In genomic region chr6:110873981-110874879, GRCh38 we compare ENCODE assay signal across 1 cellular context.
TF ChIP-seq lines count a peak whose summit lies in the region.

Gene AMD1, plus strand, starts transcription at chr6:110874785. Its CDS starts 321 bp downstream, at chr6:110875106.

TF ChIP-seq in GM23338, 12 proteins besides CTCF, POLR2A, EP300 and RAD21 (continued from another document):
- peak; percentile 71; the same call in 1 of the 2 replicates for TF ChIP-seq ZNF114 (CRISPR knock-in tag; IDR thresholded peaks at IDR 0.05)
- no peak for TF ChIP-seq JUNB (IDR thresholded peaks at IDR 0.05; ENCODE audit: unreplicated experiment)
- no peak for TF ChIP-seq EZH2phosphoT487 (IDR thresholded peaks at IDR 0.05; ENCODE audit: unreplicated experiment)
- TF ChIP-seq, protein P1, sequence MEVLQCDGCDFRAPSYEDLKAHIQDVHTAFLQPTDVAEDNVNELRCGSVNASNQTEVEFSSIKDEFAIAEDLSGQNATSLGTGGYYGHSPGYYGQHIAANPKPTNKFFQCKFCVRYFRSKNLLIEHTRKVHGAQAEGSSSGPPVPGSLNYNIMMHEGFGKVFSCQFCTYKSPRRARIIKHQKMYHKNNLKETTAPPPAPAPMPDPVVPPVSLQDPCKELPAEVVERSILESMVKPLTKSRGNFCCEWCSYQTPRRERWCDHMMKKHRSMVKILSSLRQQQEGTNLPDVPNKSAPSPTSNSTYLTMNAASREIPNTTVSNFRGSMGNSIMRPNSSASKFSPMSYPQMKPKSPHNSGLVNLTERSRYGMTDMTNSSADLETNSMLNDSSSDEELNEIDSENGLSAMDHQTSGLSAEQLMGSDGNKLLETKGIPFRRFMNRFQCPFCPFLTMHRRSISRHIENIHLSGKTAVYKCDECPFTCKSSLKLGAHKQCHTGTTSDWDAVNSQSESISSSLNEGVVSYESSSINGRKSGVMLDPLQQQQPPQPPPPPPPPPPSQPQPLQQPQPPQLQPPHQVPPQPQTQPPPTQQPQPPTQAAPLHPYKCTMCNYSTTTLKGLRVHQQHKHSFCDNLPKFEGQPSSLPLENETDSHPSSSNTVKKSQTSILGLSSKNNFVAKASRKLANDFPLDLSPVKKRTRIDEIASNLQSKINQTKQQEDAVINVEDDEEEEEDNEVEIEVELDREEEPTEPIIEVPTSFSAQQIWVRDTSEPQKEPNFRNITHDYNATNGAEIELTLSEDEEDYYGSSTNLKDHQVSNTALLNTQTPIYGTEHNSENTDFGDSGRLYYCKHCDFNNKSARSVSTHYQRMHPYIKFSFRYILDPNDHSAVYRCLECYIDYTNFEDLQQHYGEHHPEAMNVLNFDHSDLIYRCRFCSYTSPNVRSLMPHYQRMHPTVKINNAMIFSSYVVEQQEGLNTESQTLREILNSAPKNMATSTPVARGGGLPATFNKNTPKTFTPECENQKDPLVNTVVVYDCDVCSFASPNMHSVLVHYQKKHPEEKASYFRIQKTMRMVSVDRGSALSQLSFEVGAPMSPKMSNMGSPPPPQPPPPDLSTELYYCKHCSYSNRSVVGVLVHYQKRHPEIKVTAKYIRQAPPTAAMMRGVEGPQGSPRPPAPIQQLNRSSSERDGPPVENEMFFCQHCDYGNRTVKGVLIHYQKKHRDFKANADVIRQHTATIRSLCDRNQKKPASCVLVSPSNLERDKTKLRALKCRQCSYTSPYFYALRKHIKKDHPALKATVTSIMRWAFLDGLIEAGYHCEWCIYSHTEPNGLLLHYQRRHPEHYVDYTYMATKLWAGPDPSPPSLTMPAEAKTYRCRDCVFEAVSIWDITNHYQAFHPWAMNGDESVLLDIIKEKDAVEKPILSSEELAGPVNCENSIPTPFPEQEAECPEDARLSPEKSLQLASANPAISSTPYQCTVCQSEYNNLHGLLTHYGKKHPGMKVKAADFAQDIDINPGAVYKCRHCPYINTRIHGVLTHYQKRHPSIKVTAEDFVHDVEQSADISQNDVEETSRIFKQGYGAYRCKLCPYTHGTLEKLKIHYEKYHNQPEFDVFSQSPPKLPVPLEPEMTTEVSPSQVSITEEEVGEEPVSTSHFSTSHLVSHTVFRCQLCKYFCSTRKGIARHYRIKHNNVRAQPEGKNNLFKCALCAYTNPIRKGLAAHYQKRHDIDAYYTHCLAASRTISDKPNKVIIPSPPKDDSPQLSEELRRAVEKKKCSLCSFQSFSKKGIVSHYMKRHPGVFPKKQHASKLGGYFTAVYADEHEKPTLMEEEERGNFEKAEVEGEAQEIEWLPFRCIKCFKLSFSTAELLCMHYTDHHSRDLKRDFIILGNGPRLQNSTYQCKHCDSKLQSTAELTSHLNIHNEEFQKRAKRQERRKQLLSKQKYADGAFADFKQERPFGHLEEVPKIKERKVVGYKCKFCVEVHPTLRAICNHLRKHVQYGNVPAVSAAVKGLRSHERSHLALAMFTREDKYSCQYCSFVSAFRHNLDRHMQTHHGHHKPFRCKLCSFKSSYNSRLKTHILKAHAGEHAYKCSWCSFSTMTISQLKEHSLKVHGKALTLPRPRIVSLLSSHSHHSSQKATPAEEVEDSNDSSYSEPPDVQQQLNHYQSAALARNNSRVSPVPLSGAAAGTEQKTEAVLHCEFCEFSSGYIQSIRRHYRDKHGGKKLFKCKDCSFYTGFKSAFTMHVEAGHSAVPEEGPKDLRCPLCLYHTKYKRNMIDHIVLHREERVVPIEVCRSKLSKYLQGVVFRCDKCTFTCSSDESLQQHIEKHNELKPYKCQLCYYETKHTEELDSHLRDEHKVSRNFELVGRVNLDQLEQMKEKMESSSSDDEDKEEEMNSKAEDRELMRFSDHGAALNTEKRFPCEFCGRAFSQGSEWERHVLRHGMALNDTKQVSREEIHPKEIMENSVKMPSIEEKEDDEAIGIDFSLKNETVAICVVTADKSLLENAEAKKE (CRISPR knock-in tag; IDR thresholded peaks at IDR 0.05) = no peak
- peak; percentile 96 for TF ChIP-seq CREB1 (CRISPR knock-in tag; IDR thresholded peaks at IDR 0.05; ENCODE audit: low read depth)
- TF ChIP-seq EZH2 (IDR thresholded peaks at IDR 0.05; ENCODE audit: low read depth, unreplicated experiment) = no peak
- TF ChIP-seq, protein P2, sequence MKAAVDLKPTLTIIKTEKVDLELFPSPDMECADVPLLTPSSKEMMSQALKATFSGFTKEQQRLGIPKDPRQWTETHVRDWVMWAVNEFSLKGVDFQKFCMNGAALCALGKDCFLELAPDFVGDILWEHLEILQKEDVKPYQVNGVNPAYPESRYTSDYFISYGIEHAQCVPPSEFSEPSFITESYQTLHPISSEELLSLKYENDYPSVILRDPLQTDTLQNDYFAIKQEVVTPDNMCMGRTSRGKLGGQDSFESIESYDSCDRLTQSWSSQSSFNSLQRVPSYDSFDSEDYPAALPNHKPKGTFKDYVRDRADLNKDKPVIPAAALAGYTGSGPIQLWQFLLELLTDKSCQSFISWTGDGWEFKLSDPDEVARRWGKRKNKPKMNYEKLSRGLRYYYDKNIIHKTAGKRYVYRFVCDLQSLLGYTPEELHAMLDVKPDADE (IDR thresholded peaks at IDR 0.05) = peak; percentile 60
